ENCODE assay signal across 8 cellular contexts in the genomic region with DNA sequence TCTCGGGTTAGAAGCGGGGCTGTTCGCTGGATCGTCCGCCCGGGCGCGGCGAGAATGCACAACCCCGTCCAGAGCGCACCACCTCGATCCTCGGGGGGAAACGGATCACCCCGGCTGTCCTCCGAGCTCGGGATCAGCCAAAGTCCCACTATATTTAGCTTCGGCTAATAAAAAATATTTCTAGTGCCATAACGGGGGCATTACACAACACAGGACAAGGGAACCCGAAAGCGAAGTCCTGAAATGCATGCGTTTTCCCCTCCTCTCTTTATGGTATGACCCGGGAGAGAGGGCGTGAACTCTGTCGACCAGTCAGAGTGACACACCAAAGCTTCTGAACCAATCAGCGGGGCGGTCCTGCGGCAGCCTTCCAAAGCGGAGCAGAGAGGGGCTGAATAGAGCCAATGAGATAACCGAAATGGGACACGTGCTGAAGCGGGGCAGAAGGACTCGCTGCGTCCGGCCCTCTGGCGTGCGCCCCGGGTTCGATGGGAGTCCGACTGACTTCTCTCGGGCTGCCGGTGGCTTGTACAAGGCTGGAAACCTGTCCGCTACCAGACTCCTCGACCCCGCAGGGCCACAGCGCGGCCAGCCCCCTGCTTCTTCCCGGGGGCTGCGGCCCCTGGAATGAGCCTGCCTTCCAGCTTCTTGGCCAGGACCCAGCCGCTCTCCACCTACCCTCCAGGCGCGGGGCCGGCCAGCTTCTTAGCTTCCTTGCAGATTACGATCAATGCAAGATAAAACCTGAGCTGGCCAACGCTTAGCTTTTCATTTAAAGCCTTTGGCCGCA. TPM values are rescaled to one million over a fixed set of nuclear protein-coding genes. Genes with fewer than 3 reads are reported as not detected.
DNase-seq lines count a peak whose midpoint lies in the region; ATAC-seq and TF ChIP-seq lines count a peak whose summit lies in the region.

A gene with protein sequence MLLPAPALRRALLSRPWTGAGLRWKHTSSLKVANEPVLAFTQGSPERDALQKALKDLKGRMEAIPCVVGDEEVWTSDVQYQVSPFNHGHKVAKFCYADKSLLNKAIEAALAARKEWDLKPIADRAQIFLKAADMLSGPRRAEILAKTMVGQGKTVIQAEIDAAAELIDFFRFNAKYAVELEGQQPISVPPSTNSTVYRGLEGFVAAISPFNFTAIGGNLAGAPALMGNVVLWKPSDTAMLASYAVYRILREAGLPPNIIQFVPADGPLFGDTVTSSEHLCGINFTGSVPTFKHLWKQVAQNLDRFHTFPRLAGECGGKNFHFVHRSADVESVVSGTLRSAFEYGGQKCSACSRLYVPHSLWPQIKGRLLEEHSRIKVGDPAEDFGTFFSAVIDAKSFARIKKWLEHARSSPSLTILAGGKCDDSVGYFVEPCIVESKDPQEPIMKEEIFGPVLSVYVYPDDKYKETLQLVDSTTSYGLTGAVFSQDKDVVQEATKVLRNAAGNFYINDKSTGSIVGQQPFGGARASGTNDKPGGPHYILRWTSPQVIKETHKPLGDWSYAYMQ (minus strand): TSS at position 33 of the 790 bp plus-strand sequence. CDS start 32 bp downstream, at position 1.

- POLR2A ChIA-PET in Panc1 (lab: Charles Lee), result interaction anchor here (0.6 kb wide), 1 partner anchor 310 kb away, joined by 3 read pairs; no protein-coding TSS in a partner anchor

- H3K4me1 ChIP-seq in Panc1 (ENCODE audit: control insufficient read depth, insufficient read depth, low read length) (peaks cover 37% of the 10 kb centered on the region), mucosa of stomach (ENCODE audit: control insufficient read depth, insufficient read depth, low read length) (peaks cover 16% of the 10 kb centered on the region)

- intact Hi-C loops in Panc1 (cut with micrococcal nuclease; ENCODE audit: unreplicated experiment), result loop anchor here (10.0 kb wide), 1 partner anchor 192 kb away; no protein-coding TSS in a partner anchor

- in situ Hi-C loops in Panc1 (cut with HindIII; ENCODE audit: low pct_unique_long_range_greater_than_20kb, low sequenced_read_pairs), result no loop called here

- BruUV-seq in Panc1 (replicated peaks; lab: Mats Ljungman, UMichigan), result no TSS peak

- H3K36me3 ChIP-seq in Panc1 (ENCODE audit: control insufficient read depth, insufficient read depth, low read length) (peaks cover 6% of the 10 kb centered on the region; the same call in 1 of the 2 replicates), mucosa of stomach (ENCODE audit: control insufficient read depth, insufficient read depth, low read length) (no peaks in the 10 kb centered on the region)

- H3K27me3 ChIP-seq in Panc1 (ENCODE audit: control insufficient read depth, insufficient read depth, low read length) (no peaks in the 10 kb centered on the region), mucosa of stomach (ENCODE audit: control insufficient read depth, insufficient read depth, low read length) (no peaks in the 10 kb centered on the region)

- CTCF ChIA-PET in Panc1 (lab: Charles Lee), result interaction anchor here (0.7 to 1.5 kb wide), 2 partner anchors 10 to 27 kb away, joined by 3 to 7 read pairs; no protein-coding TSS in a partner anchor

- DNase-seq in DMS79 (lab: John Stamatoyannopoulos, UW), result peak; percentile 97
- peak; percentile 94 for DNase-seq in KG1 (lab: John Stamatoyannopoulos, UW)
- peak; percentile 90 for DNase-seq in Panc1 (ENCODE audit: low read depth, low spot score)
- peak; percentile 86 for DNase-seq in activated T-helper 1 cell treated with Interleukin-2 at 50 U/mL for 16 hours (ENCODE audit: low read depth)
- DNase-seq in stimulated activated CD8-positive, alpha-beta memory T cell treated with anti-CD3 and anti-CD28 coated beads, Interleukin-4, amount 100 ng/mL, for 48 hours, result peak; percentile 93

- ATAC-seq in GM21737 (IDR thresholded peaks at IDR 0.05; ENCODE audit: unreplicated experiment), result peak; percentile 93
- peak; percentile 96 for ATAC-seq in Panc1
- peak; percentile 94 for ATAC-seq in esophagus mucosa

- peak within 1 kb of the TSS; percentile 95 for H3K27ac ChIP-seq in Panc1 (ENCODE audit: low read length)

- no peak for TF ChIP-seq CTCF in Panc1 (IDR thresholded peaks at IDR 0.05)

- peak within 1 kb of the TSS; percentile 81 to 93 for H3K4me3 ChIP-seq in Panc1 (ENCODE audit: low read depth in 2 of 2, low read length in 2 of 2)
- peak within 1 kb of the TSS; percentile 60 for H3K4me3 ChIP-seq in mucosa of stomach (ENCODE audit: low read length)

- H3K9me3 ChIP-seq in Panc1 (ENCODE audit: control insufficient read depth, insufficient read depth, low read depth, low read length) (no peaks in the 10 kb centered on the region), mucosa of stomach (ENCODE audit: control insufficient read depth, low read length) (no peaks in the 10 kb centered on the region)

- peak within 1 kb of the TSS; percentile 83 for H3K9ac ChIP-seq in mucosa of stomach (ENCODE audit: low read length)

RNA-seq across cellular contexts. Expression of the gene that starts here (rescaled TPM):
- total RNA-seq in Panc1 (2021; ENCODE audit: unreplicated experiment) (21.7 TPM), esophagus mucosa (54.8 TPM)
- polyA plus RNA-seq in Panc1 (2012; ENCODE audit: insufficient read length), result 41.3 TPM

Comparison
In these comparisons a context has a peak if more than half of its experiments do, and no peak if none do; other contexts are left out.
1. Peak in every context shown above with its lines: DNase-seq, ATAC-seq, H3K4me3 ChIP-seq and H3K27ac ChIP-seq.